In the genomic region with DNA sequence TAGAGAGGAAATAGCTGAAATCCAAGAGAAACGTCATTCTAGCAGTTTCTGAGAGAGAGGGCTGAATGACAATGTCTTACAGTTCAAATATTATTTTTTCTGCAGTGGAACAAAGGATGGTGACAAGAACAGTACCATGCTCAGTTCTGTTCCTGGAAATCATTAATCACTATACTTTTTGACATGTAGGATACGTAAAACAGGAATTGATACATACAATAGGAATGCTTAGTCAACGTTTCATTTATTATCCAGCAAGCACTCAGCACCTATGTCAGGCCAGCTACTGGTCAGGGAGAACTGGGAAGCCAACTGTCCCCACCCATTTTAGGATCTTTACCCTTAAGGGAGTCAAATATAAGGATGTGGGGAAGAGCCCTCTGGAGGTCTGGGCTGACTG, we compare ENCODE assay signal across 15 cellular contexts.
"Had no signal": no experiment of that assay in that cellular context is flagged by ENCODE, and none has a peak within 500 bp of the region (broad histone marks: within the 10 kb centered on the region; RNA-seq: fewer than 3 reads in every experiment).

No MANE protein-coding gene starts in this region.

- H3K27ac Mint-ChIP-seq: activated CD8-positive, alpha-beta T cell treated with anti-CD3 and anti-CD28 coated beads for 36 hours; activated naive CD8-positive, alpha-beta T cell; natural killer cell treated with Interleukin-12 subunit alpha and Interleukin-12 subunit beta and Interleukin-15 and Interleukin-18, amount 100 ng/mL, for 72 hours; stimulated activated effector memory CD8-positive, alpha-beta T cell treated with anti-CD3 and anti-CD28 coated beads, Interleukin-12 subunit alpha, Interleukin-12 subunit beta, amount 100 ng/mL, for 72 hours; WTC11 had no signal

- ATAC-seq: activated CD8-positive, alpha-beta T cell treated with anti-CD3 and anti-CD28 coated beads for 36 hours; natural killer cell treated with Interleukin-12 subunit alpha and Interleukin-12 subunit beta and Interleukin-15 and Interleukin-18, amount 100 ng/mL, for 72 hours; stimulated activated effector memory CD8-positive, alpha-beta T cell treated with anti-CD3 and anti-CD28 coated beads, Interleukin-12 subunit alpha, Interleukin-12 subunit beta, amount 100 ng/mL, for 72 hours; WTC11 had no signal

- H3K27me3 ChIP-seq: esophagus muscularis mucosa, tibial nerve had no signal

- H3K9me3 ChIP-seq: esophagus muscularis mucosa, tibial nerve had no signal

- DNase-seq: activated CD4-positive, alpha-beta T cell treated with anti-CD3 and anti-CD28 coated beads for 4 hours; activated CD8-positive, alpha-beta T cell treated with anti-CD3 and anti-CD28 coated beads for 36 hours; activated gamma-delta T cell; activated T-cell treated with anti-CD3 and anti-CD28 coated beads, Interleukin-2, amount 50 U/mL, for 48 hours; amniotic stem cell; foreskin fibroblast; kidney glomerular epithelial cell; T-helper 2 cell had no signal

- H3K9me3 Mint-ChIP-seq: activated CD8-positive, alpha-beta T cell treated with anti-CD3 and anti-CD28 coated beads for 36 hours; natural killer cell treated with Interleukin-12 subunit alpha and Interleukin-12 subunit beta and Interleukin-15 and Interleukin-18, amount 100 ng/mL, for 72 hours; stimulated activated effector memory CD8-positive, alpha-beta T cell treated with anti-CD3 and anti-CD28 coated beads, Interleukin-12 subunit alpha, Interleukin-12 subunit beta, amount 100 ng/mL, for 72 hours; WTC11 had no signal

- H3K4me1 ChIP-seq: esophagus muscularis mucosa, tibial nerve had no signal

- H3K4me3 Mint-ChIP-seq: activated CD8-positive, alpha-beta T cell treated with anti-CD3 and anti-CD28 coated beads for 36 hours; activated naive CD8-positive, alpha-beta T cell; natural killer cell treated with Interleukin-12 subunit alpha and Interleukin-12 subunit beta and Interleukin-15 and Interleukin-18, amount 100 ng/mL, for 72 hours; stimulated activated effector memory CD8-positive, alpha-beta T cell treated with anti-CD3 and anti-CD28 coated beads, Interleukin-12 subunit alpha, Interleukin-12 subunit beta, amount 100 ng/mL, for 72 hours; WTC11 had no signal

- FAIRE-seq: TTC549 had no signal

- H3K36me3 ChIP-seq: esophagus muscularis mucosa, tibial nerve had no signal

- H3K4me1 Mint-ChIP-seq: stimulated activated effector memory CD8-positive, alpha-beta T cell treated with anti-CD3 and anti-CD28 coated beads, Interleukin-12 subunit alpha, Interleukin-12 subunit beta, amount 100 ng/mL, for 72 hours; WTC11 had no signal

- H3K36me3 Mint-ChIP-seq: activated naive CD8-positive, alpha-beta T cell; natural killer cell treated with Interleukin-12 subunit alpha and Interleukin-12 subunit beta and Interleukin-15 and Interleukin-18, amount 100 ng/mL, for 72 hours; stimulated activated effector memory CD8-positive, alpha-beta T cell treated with anti-CD3 and anti-CD28 coated beads, Interleukin-12 subunit alpha, Interleukin-12 subunit beta, amount 100 ng/mL, for 72 hours; WTC11 had no signal

- H3K27me3 Mint-ChIP-seq: activated naive CD8-positive, alpha-beta T cell had no signal

- H3K27ac ChIP-seq: esophagus muscularis mucosa, tibial nerve had no signal

- H3K4me3 ChIP-seq: esophagus muscularis mucosa, tibial nerve had no signal
